Comparison of ENCODE assay signal across 21 cellular contexts in the genomic region with DNA sequence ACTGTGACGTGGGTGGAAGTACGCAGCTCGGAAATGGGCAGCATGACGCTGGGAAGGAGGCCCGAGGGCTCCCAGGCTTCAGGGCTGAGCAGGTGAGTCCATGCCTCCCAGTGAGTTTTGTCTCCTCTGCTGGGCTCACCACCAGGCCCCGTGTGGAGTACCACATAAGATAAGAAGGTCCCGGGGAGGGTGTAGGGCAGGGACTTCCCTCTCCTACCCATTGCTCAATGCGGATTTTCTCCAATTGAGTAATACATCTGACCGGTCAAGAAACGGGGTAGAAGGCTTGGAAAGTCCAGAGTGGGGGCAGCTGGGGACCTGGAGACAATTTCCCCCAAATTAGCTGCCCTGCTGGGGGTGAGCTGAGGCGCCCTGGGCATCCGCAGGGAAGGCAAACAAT. TPM values are rescaled to one million over a fixed set of nuclear protein-coding genes. Genes with fewer than 3 reads are reported as not detected.
A peak's percentile ranks its signal among the peaks of the same experiment; 100 is the strongest.
DNase-seq lines count a peak whose midpoint lies in the region; ATAC-seq lines count a peak whose summit lies in the region.
"Had no signal": no experiment of that assay in that cellular context is flagged by ENCODE, and none has a peak within 500 bp of the region (broad histone marks: within the 10 kb centered on the region; RNA-seq: fewer than 3 reads in every experiment).

No MANE protein-coding gene starts in this region.

- peaks cover 0 to 7% (median 0%) of the 10 kb centered on the region in 5 donors for H3K27me3 Mint-ChIP-seq in naive thymus-derived CD4-positive, alpha-beta T cell
- H3K27me3 Mint-ChIP-seq: activated naive CD4-positive, alpha-beta T cell treated with anti-CD3 and anti-CD28 coated beads, Interleukin-2, amount 50 U/mL, for 24 hours had no signal

- POLR2A ChIA-PET in naive thymus-derived CD4-positive, alpha-beta T cell (lab: Charles Lee): interaction anchor here (0.9 kb wide), 1 partner anchor 17 kb away, joined by 3 read pairs; the partner anchor contains the start of gene CACFD1

- DNase-seq in EL (peak; percentile 24), MV-4-11 (lab: John Stamatoyannopoulos, UW) (peak; percentile 66), adipocyte (ENCODE audit: low read depth) (no peak), OCI-M2 (lab: John Stamatoyannopoulos, UW; ENCODE audit: unreplicated experiment) (no peak), mesendoderm (no peak), midbrain (lab: John Stamatoyannopoulos, UW) (no peak)
- no peak for DNase-seq in naive thymus-derived CD4-positive, alpha-beta T cell
- DNase-seq: activated CD4-positive, alpha-beta T cell treated with anti-CD3 and anti-CD28 coated beads, Interleukin-2, amount 50 U/mL, for 1 hour; esophagus squamous epithelium; HFFc6; NCI-H1092 treated with DMSO at 0.1 percent for 48 hours; NCI-H2171; nucleus accumbens; SHP77; stimulated activated CD4-positive, alpha-beta T cell treated with anti-CD3 and anti-CD28 coated beads, Interleukin-2, amount 100 ng/mL, for 48 hours had no signal

- no peak overlapping the region for H3K4me3 Mint-ChIP-seq in naive thymus-derived CD4-positive, alpha-beta T cell
- H3K4me3 Mint-ChIP-seq: activated naive CD4-positive, alpha-beta T cell treated with anti-CD3 and anti-CD28 coated beads, Interleukin-2, amount 50 U/mL, for 24 hours; HFFc6 had no signal

- H3K4me1 ChIP-seq in adipocyte (ENCODE audit: control insufficient read depth, insufficient read depth, low read length) (peaks cover 36% of the 10 kb centered on the region), mesendoderm (ENCODE audit: control insufficient read depth, low read depth, low read length) (peaks cover 5% of the 10 kb centered on the region)
- peaks cover 0 to 12% of the 10 kb centered on the region in 2 donors for H3K4me1 ChIP-seq in naive thymus-derived CD4-positive, alpha-beta T cell (ENCODE audit: control insufficient read depth in 2 of 2, insufficient read depth in 2 of 2, low read length in 2 of 2)

- no peak overlapping the region for H2BK15ac ChIP-seq in mesendoderm (replicated peaks; ENCODE audit: low read depth)

- H2AK5ac ChIP-seq in mesendoderm (ENCODE audit: low read length): no peak overlapping the region

- CTCF ChIA-PET in naive thymus-derived CD4-positive, alpha-beta T cell (lab: Charles Lee): no interaction called here

- H4K8ac ChIP-seq in mesendoderm (ENCODE audit: low read depth, low read length): no peak overlapping the region

- H3K18ac ChIP-seq in mesendoderm (ENCODE audit: low read length): no peak overlapping the region

- H3K56ac ChIP-seq in mesendoderm (ENCODE audit: low read length): no peak overlapping the region

- peaks cover 0 to 15% (median 10%) of the 10 kb centered on the region in 7 donors for H3K4me1 Mint-ChIP-seq in naive thymus-derived CD4-positive, alpha-beta T cell

- no peak overlapping the region for H2BK5ac ChIP-seq in mesendoderm (ENCODE audit: low read length)

- H3K9ac ChIP-seq in adipocyte (ENCODE audit: low read length): peak overlapping the region; percentile 42
- H3K9ac ChIP-seq in mesendoderm (ENCODE audit: low read length): no peak overlapping the region

- peak; percentile 30 for ATAC-seq in naive thymus-derived CD4-positive, alpha-beta T cell
- no peak for ATAC-seq in GM18517 (IDR thresholded peaks at IDR 0.05; ENCODE audit: unreplicated experiment)
- ATAC-seq: heart right ventricle had no signal

- H3K36me3 ChIP-seq in adipocyte (ENCODE audit: control insufficient read depth, insufficient read depth, low read length, severe bottlenecking) (peaks cover 53% of the 10 kb centered on the region), mesendoderm (ENCODE audit: control insufficient read depth, insufficient read depth, low read length) (peaks cover 1% of the 10 kb centered on the region)
- H3K36me3 ChIP-seq in naive thymus-derived CD4-positive, alpha-beta T cell (ENCODE audit: control insufficient read depth in 2 of 3, insufficient read depth in 3 of 3, low read length in 3 of 3): no peaks in the 10 kb centered on the region
- H3K36me3 ChIP-seq: esophagus squamous epithelium, thoracic aorta had no signal

- no peak overlapping the region for H3K4ac ChIP-seq in mesendoderm (ENCODE audit: low read depth, low read length)

- no peak overlapping the region for H3K4me2 ChIP-seq in mesendoderm (ENCODE audit: low read length)

- H3K9me3 ChIP-seq in adipocyte (ENCODE audit: control insufficient read depth, low read length): no peaks in the 10 kb centered on the region
- H3K9me3 ChIP-seq in naive thymus-derived CD4-positive, alpha-beta T cell (ENCODE audit: control insufficient read depth in 2 of 3, low read length in 3 of 3): no peaks in the 10 kb centered on the region
- H3K9me3 ChIP-seq: esophagus squamous epithelium, heart right ventricle, thoracic aorta had no signal

- H3K27me3 ChIP-seq in adipocyte (replicated peaks; ENCODE audit: control insufficient read depth, insufficient read depth, low read length) (no peaks in the 10 kb centered on the region), mesendoderm (ENCODE audit: insufficient read depth, low read length, poor library complexity) (no peaks in the 10 kb centered on the region)
- H3K27me3 ChIP-seq in naive thymus-derived CD4-positive, alpha-beta T cell (ENCODE audit: control insufficient read depth in 2 of 2, insufficient read depth in 2 of 2, low read length in 2 of 2): no peaks in the 10 kb centered on the region

- H3K79me2 ChIP-seq in mesendoderm (ENCODE audit: control insufficient read depth, insufficient read depth, low read length): peaks cover 7% of the 10 kb centered on the region

- peak overlapping the region in 1 of 9 donors; percentile 47 for H3K27ac Mint-ChIP-seq in naive thymus-derived CD4-positive, alpha-beta T cell
- H3K27ac Mint-ChIP-seq: activated naive CD4-positive, alpha-beta T cell treated with anti-CD3 and anti-CD28 coated beads, Interleukin-2, amount 50 U/mL, for 24 hours; HFFc6 had no signal

- H2BK120ac ChIP-seq in mesendoderm (ENCODE audit: low read depth, low read length): no peak overlapping the region

- no peak overlapping the region for H4K5ac ChIP-seq in mesendoderm (ENCODE audit: low read length)

- H3K23ac ChIP-seq in mesendoderm (ENCODE audit: low read length): no peak overlapping the region

- no peaks in the 10 kb centered on the region for H3K9me3 Mint-ChIP-seq in naive thymus-derived CD4-positive, alpha-beta T cell
- H3K9me3 Mint-ChIP-seq: activated naive CD4-positive, alpha-beta T cell treated with anti-CD3 and anti-CD28 coated beads, Interleukin-2, amount 50 U/mL, for 24 hours; HFFc6 had no signal

- H3K4me3 ChIP-seq in adipocyte (ENCODE audit: low read length) (peak overlapping the region; percentile 89), mesendoderm (ENCODE audit: low read length) (no peak overlapping the region)
- H3K4me3 ChIP-seq in naive thymus-derived CD4-positive, alpha-beta T cell (ENCODE audit: low read length): no peak overlapping the region
- H3K4me3 ChIP-seq: esophagus squamous epithelium, thoracic aorta had no signal

- peaks cover 9% of the 10 kb centered on the region for H3K79me1 ChIP-seq in mesendoderm (ENCODE audit: low read length)

- no peaks in the 10 kb centered on the region for H3K36me3 Mint-ChIP-seq in naive thymus-derived CD4-positive, alpha-beta T cell
- H3K36me3 Mint-ChIP-seq: activated naive CD4-positive, alpha-beta T cell treated with anti-CD3 and anti-CD28 coated beads, Interleukin-2, amount 50 U/mL, for 24 hours had no signal

- WGBS in mesendoderm (ENCODE audit: extremely low coverage, insufficient coverage, low lambda C conversion rate): no CpG with 5 or more reads among the region's 12 CpGs

- intact Hi-C loops in naive thymus-derived CD4-positive, alpha-beta T cell (cut with micrococcal nuclease): loop anchor here in 1 of 2 donors (5.0 kb wide), 1 partner anchor 139 kb away; the partner anchor contains the start of gene SURF6

- no peak overlapping the region for H3K27ac ChIP-seq in naive thymus-derived CD4-positive, alpha-beta T cell (ENCODE audit: low read depth, low read length)
- H3K27ac ChIP-seq in mesendoderm (ENCODE audit: low read depth, low read length): no peak overlapping the region
- H3K27ac ChIP-seq: esophagus squamous epithelium, thoracic aorta had no signal

RNA-seq across cellular contexts. Expression of gene SLC2A6, which starts 2.4 kb away (rescaled TPM):
- 10 to 100 TPM in 1 of 5 experiments, 1 to 10 TPM in 4; 2.4 to 34.7 (median 3.6) TPM for total RNA-seq in naive thymus-derived CD4-positive, alpha-beta T cell
- polyA plus RNA-seq in naive thymus-derived CD4-positive, alpha-beta T cell: 1 to 10 TPM; 2.6 TPM
- polyA plus RNA-seq in mesendoderm (2013, experiment 1 of 2): 12.9 TPM
- polyA plus RNA-seq in mesendoderm (2013, experiment 2 of 2): 12.7 TPM

RNA-seq across cellular contexts. Expression of gene CACFD1, which starts 16.8 kb away (rescaled TPM):
- 1 to 10 TPM in 4 of 5 experiments, under 1 TPM in 1; 0.56 to 4.7 (median 3.1) TPM for total RNA-seq in naive thymus-derived CD4-positive, alpha-beta T cell
- polyA plus RNA-seq in naive thymus-derived CD4-positive, alpha-beta T cell: 1 to 10 TPM; 2.5 to 3.7 TPM
- polyA plus RNA-seq in mesendoderm (2013, experiment 1 of 2): 3.4 TPM
- polyA plus RNA-seq in mesendoderm (2013, experiment 2 of 2): 4.1 TPM

RNA-seq across cellular contexts. Expression of gene MYMK, which starts 48.2 kb away (rescaled TPM):
- not detected for total RNA-seq in naive thymus-derived CD4-positive, alpha-beta T cell
- polyA plus RNA-seq in naive thymus-derived CD4-positive, alpha-beta T cell: not detected
- not detected for polyA plus RNA-seq in mesendoderm (2013, experiment 1 of 2)
- 0.08 TPM for polyA plus RNA-seq in mesendoderm (2013, experiment 2 of 2)
- total RNA-seq: bronchial epithelial cell, esophagus squamous epithelium, heart right ventricle, HFFc6, mesenteric fat pad, thoracic aorta had no signal
- polyA plus RNA-seq: heart right ventricle had no signal

RNA-seq across cellular contexts. Expression of gene ADAMTS13, which starts 54.4 kb away (rescaled TPM):
- 1 to 10 TPM; 1.6 to 3.1 (median 2.5) TPM for total RNA-seq in naive thymus-derived CD4-positive, alpha-beta T cell
- polyA plus RNA-seq in naive thymus-derived CD4-positive, alpha-beta T cell: under 1 TPM; 0.07 to 0.35 TPM
- 0.45 TPM for polyA plus RNA-seq in mesendoderm (2013, experiment 1 of 2)
- 0.46 TPM for polyA plus RNA-seq in mesendoderm (2013, experiment 2 of 2)

RNA-seq across cellular contexts. Expression of gene ADAMTSL2, which starts 58.0 kb away (rescaled TPM):
- total RNA-seq in naive thymus-derived CD4-positive, alpha-beta T cell: 1 to 10 TPM in 1 of 5 experiments, under 1 TPM in 3, not detected in 1; 0.69 to 2.7 (median 0.81) TPM
- polyA plus RNA-seq in naive thymus-derived CD4-positive, alpha-beta T cell: under 1 TPM; 0.16 to 0.19 TPM
- 0.32 TPM for polyA plus RNA-seq in mesendoderm (2013, experiment 1 of 2)
- 0.29 TPM for polyA plus RNA-seq in mesendoderm (2013, experiment 2 of 2)
- total RNA-seq: bronchial epithelial cell had no signal

Comparison
In these comparisons a context has a peak if more than half of its experiments do, and no peak if none do; other contexts are left out.
1. DNase-seq: peak in EL (single experiment) and MV-4-11 (single experiment); none in adipocyte (single experiment), naive thymus-derived CD4-positive, alpha-beta T cell (0 of 9), OCI-M2 (single experiment), mesendoderm (single experiment) and midbrain (single experiment).